ENCODE assay signal across 35 cellular contexts in the genomic region with DNA sequence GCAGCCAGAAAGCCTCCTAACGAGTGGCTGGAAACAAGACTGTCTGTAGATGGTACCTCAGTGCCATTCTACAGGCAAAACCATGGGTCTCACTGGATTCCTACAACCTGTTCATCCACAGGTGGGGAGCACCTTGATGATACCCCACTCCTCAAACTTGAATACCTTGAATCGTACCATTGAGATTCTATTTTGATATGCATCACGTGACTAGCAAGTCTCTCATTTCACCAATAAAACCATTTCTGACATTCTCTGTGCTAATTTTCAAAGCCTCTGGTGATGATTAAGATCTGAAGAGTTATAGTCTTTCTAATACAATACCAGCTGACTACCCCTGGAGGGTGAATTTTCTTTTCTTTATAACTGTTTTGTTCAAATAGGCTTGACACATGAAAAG.
"Had no signal": no experiment of that assay in that cellular context is flagged by ENCODE, and none has a peak within 500 bp of the region (broad histone marks: within the 10 kb centered on the region; RNA-seq: fewer than 3 reads in every experiment).

No MANE protein-coding gene starts in this region.

- DNase-seq: activated B cell treated with CpG ODN at 0.5 μM for 24 hours; activated CD4-positive, alpha-beta memory T cell treated with anti-CD3 and anti-CD28 coated beads for 36 hours; activated CD4-positive, alpha-beta T cell treated with anti-CD3 and anti-CD28 coated beads for 4 hours; activated CD4-positive, alpha-beta T cell treated with anti-CD3 and anti-CD28 coated beads, Interleukin-2, amount 10 ng/mL, durations not matched to agents 24 days and 14 days; activated CD4-positive, alpha-beta T cell treated with anti-CD3 and anti-CD28 coated beads, Interleukin-2, amount 50 U/mL, for 1 hour; activated CD4-positive, alpha-beta T cell treated with anti-CD3 and anti-CD28 coated beads, Interleukin-2, amount 50 U/mL, for 4 hours; activated CD4-positive, CD25-positive, alpha-beta regulatory T cell treated with anti-CD3 and anti-CD28 coated beads, Interleukin-2, amount 50 U/mL, for 72 hours; activated CD8-positive, alpha-beta memory T cell treated with anti-CD3 and anti-CD28 coated beads, Interleukin-2, amount 50 U/mL, for 4 hours; activated CD8-positive, alpha-beta T cell treated with anti-CD3 and anti-CD28 coated beads for 36 hours; activated effector memory CD4-positive, alpha-beta T cell treated with anti-CD3 and anti-CD28 coated beads, Interleukin-2, amount 50 U/mL, for 16 hours; activated gamma-delta T cell treated with Interleukin-2 at 50 U/mL for 16 hours; activated naive CD4-positive, alpha-beta T cell; activated naive CD4-positive, alpha-beta T cell treated with anti-CD3 and anti-CD28 coated beads for 36 hours; activated naive CD4-positive, alpha-beta T cell treated with anti-CD3 and anti-CD28 coated beads, Interleukin-2, amount 50 U/mL, for 16 hours; activated naive CD8-positive, alpha-beta T cell treated with anti-CD3 and anti-CD28 coated beads for 36 hours; activated T-cell treated with anti-CD3 and anti-CD28 coated beads for 4 hours; activated T-cell treated with anti-CD3 and anti-CD28 coated beads, Interleukin-2, amount 50 U/mL, for 1 hour; activated T-cell treated with anti-CD3 and anti-CD28 coated beads, Interleukin-2, amount 50 U/mL, for 4 hours; activated T-cell treated with anti-CD3 and anti-CD28 coated beads, Interleukin-2, amount 50 U/mL, for 72 hours; adrenal gland; amniotic stem cell; aorta; body of pancreas; brain microvascular endothelial cell; central memory CD4-positive, alpha-beta T cell; T-helper 9 cell had no signal

- H3K4me1 Mint-ChIP-seq: activated B cell treated with CpG ODN at 0.5 μM for 24 hours; activated CD4-positive, alpha-beta T cell treated with anti-CD3 and anti-CD28 coated beads, Interleukin-2, amount 10 ng/mL, durations not matched to agents 24 days and 14 days; activated naive CD8-positive, alpha-beta T cell treated with anti-CD3 and anti-CD28 coated beads for 36 hours; activated T-helper 17 cell treated with anti-CD3 and anti-CD28 coated beads, Interleukin-2, amount 50 U/mL, for 72 hours had no signal

- H3K4me3 ChIP-seq: adrenal gland, body of pancreas, breast epithelium had no signal

- H3K27me3 Mint-ChIP-seq: activated B cell treated with CpG ODN at 0.5 μM for 24 hours; activated CD4-positive, alpha-beta memory T cell treated with anti-CD3 and anti-CD28 coated beads for 36 hours; activated CD4-positive, alpha-beta T cell treated with anti-CD3 and anti-CD28 coated beads, Interleukin-2, amount 10 ng/mL, durations not matched to agents 24 days and 14 days; activated CD8-positive, alpha-beta T cell treated with anti-CD3 and anti-CD28 coated beads for 36 hours; activated naive CD8-positive, alpha-beta T cell treated with anti-CD3 and anti-CD28 coated beads for 36 hours had no signal

- H3K4me3 Mint-ChIP-seq: activated B cell treated with CpG ODN at 0.5 μM for 24 hours; activated CD4-positive, alpha-beta memory T cell treated with anti-CD3 and anti-CD28 coated beads for 36 hours; activated CD4-positive, alpha-beta T cell treated with anti-CD3 and anti-CD28 coated beads, Interleukin-2, amount 10 ng/mL, durations not matched to agents 24 days and 14 days; activated CD8-positive, alpha-beta T cell treated with anti-CD3 and anti-CD28 coated beads for 36 hours; activated naive CD4-positive, alpha-beta T cell treated with anti-CD3 and anti-CD28 coated beads for 36 hours; activated naive CD8-positive, alpha-beta T cell treated with anti-CD3 and anti-CD28 coated beads for 36 hours; activated T-cell treated with anti-CD3 and anti-CD28 coated beads, Interleukin-2, amount 50 U/mL, for 4 hours; activated T-cell treated with anti-CD3 and anti-CD28 coated beads, Interleukin-2, amount 50 U/mL, for 72 hours; activated T-helper 1 cell treated with anti-CD3 and anti-CD28 coated beads, Interleukin-12 subunit alpha, Interleukin-12 subunit beta, Interleukin-2, Interleukin-4 antibody, amounts not matched to agents 30 ng/mL and 10 ng/mL and 1 ng/mL, durations not matched to agents 14 hours and 24 hours and 36 hours; activated T-helper 17 cell treated with anti-CD3 and anti-CD28 coated beads, Interleukin-2, amount 50 U/mL, for 72 hours; T-helper 2 cell treated with Interferon-gamma antibody and Interleukin-4, amounts not matched to agents 5 μg/mL and 100 μg/mL, for 36 hours had no signal

- H3K9me3 ChIP-seq: adrenal gland, breast epithelium had no signal

- ATAC-seq: activated CD8-positive, alpha-beta T cell treated with anti-CD3 and anti-CD28 coated beads for 36 hours; activated naive CD4-positive, alpha-beta T cell treated with anti-CD3 and anti-CD28 coated beads, Interleukin-2, amount 50 U/mL, for 72 hours; activated T-cell treated with anti-CD3 and anti-CD28 coated beads, Interleukin-2, amount 50 U/mL, for 4 hours; activated T-cell treated with anti-CD3 and anti-CD28 coated beads, Interleukin-2, amount 50 U/mL, for 72 hours; activated T-helper 17 cell treated with anti-CD3 and anti-CD28 coated beads, Interleukin-2, amount 50 U/mL, for 72 hours; body of pancreas had no signal

- H3K4me1 ChIP-seq: adrenal gland, body of pancreas, breast epithelium had no signal

- H3K27me3 ChIP-seq: adrenal gland, body of pancreas, brain microvascular endothelial cell, breast epithelium had no signal

- H3K9me3 Mint-ChIP-seq: activated CD4-positive, alpha-beta T cell treated with anti-CD3 and anti-CD28 coated beads, Interleukin-2, amount 10 ng/mL, durations not matched to agents 24 days and 14 days; activated CD8-positive, alpha-beta T cell treated with anti-CD3 and anti-CD28 coated beads for 36 hours had no signal

- H3K27ac Mint-ChIP-seq: activated B cell treated with CpG ODN at 0.5 μM for 24 hours; activated CD4-positive, alpha-beta memory T cell treated with anti-CD3 and anti-CD28 coated beads for 36 hours; activated CD4-positive, alpha-beta T cell treated with anti-CD3 and anti-CD28 coated beads, Interleukin-2, amount 10 ng/mL, durations not matched to agents 24 days and 14 days; activated CD8-positive, alpha-beta T cell treated with anti-CD3 and anti-CD28 coated beads for 36 hours; activated naive CD4-positive, alpha-beta T cell treated with anti-CD3 and anti-CD28 coated beads for 36 hours; activated naive CD4-positive, alpha-beta T cell treated with anti-CD3 and anti-CD28 coated beads, Interleukin-2, amount 50 U/mL, for 72 hours; activated naive CD8-positive, alpha-beta T cell treated with anti-CD3 and anti-CD28 coated beads for 36 hours; activated T-cell treated with anti-CD3 and anti-CD28 coated beads, Interleukin-2, amount 50 U/mL, for 72 hours; activated T-helper 1 cell treated with anti-CD3 and anti-CD28 coated beads, Interleukin-12 subunit alpha, Interleukin-12 subunit beta, Interleukin-2, Interleukin-4 antibody, amounts not matched to agents 30 ng/mL and 10 ng/mL and 1 ng/mL, durations not matched to agents 14 hours and 24 hours and 36 hours; activated T-helper 17 cell treated with anti-CD3 and anti-CD28 coated beads, Interleukin-2, amount 50 U/mL, for 72 hours; T-helper 2 cell treated with Interferon-gamma antibody and Interleukin-4, amounts not matched to agents 5 μg/mL and 100 μg/mL, for 36 hours had no signal

- H3K36me3 ChIP-seq: adrenal gland, brain microvascular endothelial cell, breast epithelium had no signal

- H3K27ac ChIP-seq: adrenal gland, body of pancreas, brain microvascular endothelial cell, breast epithelium, VCaP had no signal

- FAIRE-seq: astrocyte, colon, TTC549 had no signal
